21 cellular contexts compared by ENCODE assay signal in the genomic region with DNA sequence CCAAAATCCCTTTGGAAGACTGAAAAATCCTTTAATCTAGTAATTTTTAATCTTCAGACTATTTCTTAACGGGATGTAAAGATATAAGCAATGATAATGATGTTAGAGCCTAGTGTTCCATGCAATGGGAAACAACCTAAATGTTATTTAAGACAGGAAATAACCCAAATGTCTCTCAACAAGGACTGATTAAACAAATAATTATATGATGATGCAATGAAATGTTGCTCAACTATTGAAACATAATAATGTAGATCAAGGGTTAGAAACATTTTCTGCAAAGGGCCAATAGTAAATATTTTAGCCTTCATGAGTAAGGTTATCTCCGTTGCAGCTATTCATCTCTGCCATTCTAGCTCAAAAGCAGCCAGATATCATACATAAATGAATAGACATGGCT.
"Had no signal": no experiment of that assay in that cellular context is flagged by ENCODE, and none has a peak within 500 bp of the region (broad histone marks: within the 10 kb centered on the region; RNA-seq: fewer than 3 reads in every experiment).

No MANE protein-coding gene starts in this region.

- H3K4me3 Mint-ChIP-seq: activated CD4-positive, alpha-beta memory T cell treated with anti-CD3 and anti-CD28 coated beads, Interleukin-2, amount 10 ng/mL, durations not matched to agents 7 days and 5 days; activated CD4-positive, alpha-beta T cell treated with anti-CD3 and anti-CD28 coated beads, Interleukin-2, amount 10 ng/mL, durations not matched to agents 24 days and 14 days; activated naive CD4-positive, alpha-beta T cell treated with anti-CD3 and anti-CD28 coated beads, Interleukin-2, amount 50 U/mL, for 24 hours; central memory CD8-positive, alpha-beta T cell; effector memory CD8-positive, alpha-beta T cell; natural killer cell had no signal

- H3K27me3 Mint-ChIP-seq: activated CD4-positive, alpha-beta memory T cell treated with anti-CD3 and anti-CD28 coated beads, Interleukin-2, amount 10 ng/mL, durations not matched to agents 7 days and 5 days; activated CD4-positive, alpha-beta T cell treated with anti-CD3 and anti-CD28 coated beads, Interleukin-2, amount 10 ng/mL, durations not matched to agents 24 days and 14 days had no signal

- H3K36me3 Mint-ChIP-seq: activated naive CD4-positive, alpha-beta T cell treated with anti-CD3 and anti-CD28 coated beads, Interleukin-2, amount 50 U/mL, for 24 hours; natural killer cell had no signal

- DNase-seq: activated CD4-positive, alpha-beta memory T cell treated with anti-CD3 and anti-CD28 coated beads, Interleukin-2, amount 10 ng/mL, durations not matched to agents 7 days and 5 days; activated CD4-positive, alpha-beta T cell treated with anti-CD3 and anti-CD28 coated beads, Interleukin-2, amount 10 ng/mL, durations not matched to agents 24 days and 14 days; activated gamma-delta T cell; brain microvascular endothelial cell; colonic mucosa; dorsolateral prefrontal cortex; effector memory CD8-positive, alpha-beta T cell; kidney glomerular epithelial cell; left lung; midbrain; natural killer cell; sigmoid colon; stimulated activated CD4-positive, alpha-beta T cell treated with anti-CD3 and anti-CD28 coated beads, Interleukin-4, amount 100 ng/mL, for 1 hour; stimulated activated naive CD4-positive, alpha-beta T cell; testis; uterus had no signal

- H3K27ac Mint-ChIP-seq: activated CD4-positive, alpha-beta memory T cell treated with anti-CD3 and anti-CD28 coated beads, Interleukin-2, amount 10 ng/mL, durations not matched to agents 7 days and 5 days; activated CD4-positive, alpha-beta T cell treated with anti-CD3 and anti-CD28 coated beads, Interleukin-2, amount 10 ng/mL, durations not matched to agents 24 days and 14 days; activated naive CD4-positive, alpha-beta T cell treated with anti-CD3 and anti-CD28 coated beads, Interleukin-2, amount 50 U/mL, for 24 hours; effector memory CD8-positive, alpha-beta T cell; natural killer cell had no signal

- H3K9me3 ChIP-seq: ascending aorta, colonic mucosa, esophagus muscularis mucosa, left lung, sigmoid colon, testis, uterus had no signal

- H3K9me3 Mint-ChIP-seq: activated CD4-positive, alpha-beta memory T cell treated with anti-CD3 and anti-CD28 coated beads, Interleukin-2, amount 10 ng/mL, durations not matched to agents 7 days and 5 days; activated CD4-positive, alpha-beta T cell treated with anti-CD3 and anti-CD28 coated beads, Interleukin-2, amount 10 ng/mL, durations not matched to agents 24 days and 14 days; activated naive CD4-positive, alpha-beta T cell treated with anti-CD3 and anti-CD28 coated beads, Interleukin-2, amount 50 U/mL, for 24 hours; central memory CD8-positive, alpha-beta T cell; effector memory CD8-positive, alpha-beta T cell; natural killer cell had no signal

- H3K4me1 Mint-ChIP-seq: activated CD4-positive, alpha-beta memory T cell treated with anti-CD3 and anti-CD28 coated beads, Interleukin-2, amount 10 ng/mL, durations not matched to agents 7 days and 5 days; activated CD4-positive, alpha-beta T cell treated with anti-CD3 and anti-CD28 coated beads, Interleukin-2, amount 10 ng/mL, durations not matched to agents 24 days and 14 days; activated naive CD4-positive, alpha-beta T cell treated with anti-CD3 and anti-CD28 coated beads, Interleukin-2, amount 50 U/mL, for 24 hours; central memory CD8-positive, alpha-beta T cell; natural killer cell had no signal

- H3K36me3 ChIP-seq: ascending aorta, brain microvascular endothelial cell, colonic mucosa, esophagus muscularis mucosa, left lung, sigmoid colon, uterus had no signal

- H3K27ac ChIP-seq: ascending aorta, brain microvascular endothelial cell, colonic mucosa, dorsolateral prefrontal cortex, esophagus muscularis mucosa, left lung, sigmoid colon, testis, uterus had no signal

- ATAC-seq: activated CD4-positive, CD25-positive, alpha-beta regulatory T cell treated with anti-CD3 and anti-CD28 coated beads, Interleukin-2, amount 50 U/mL, for 24 hours; effector memory CD8-positive, alpha-beta T cell; left lung; natural killer cell had no signal

- H3K4me1 ChIP-seq: colonic mucosa, sigmoid colon, testis, uterus had no signal

- H3K4me3 ChIP-seq: ascending aorta, colonic mucosa, dorsolateral prefrontal cortex, esophagus muscularis mucosa, left lung, sigmoid colon, testis, uterus had no signal

- H3K27me3 ChIP-seq: ascending aorta, brain microvascular endothelial cell, colonic mucosa, esophagus muscularis mucosa, left lung, sigmoid colon, testis, uterus had no signal
